In genomic region chr6:109447087-109447486, GRCh38 we compare ENCODE assay signal across 13 cellular contexts. TPM values are rescaled to one million over a fixed set of nuclear protein-coding genes. Genes with fewer than 3 reads are reported as not detected.
A peak's percentile ranks its signal among the peaks of the same experiment; 100 is the strongest.
DNase-seq lines count a peak whose midpoint lies in the region; ATAC-seq, FAIRE-seq and TF ChIP-seq lines count a peak whose summit lies in the region.
"Had no signal": no experiment of that assay in that cellular context is flagged by ENCODE, and none has a peak within 500 bp of the region (broad histone marks: within the 10 kb centered on the region; RNA-seq: fewer than 3 reads in every experiment).

No MANE protein-coding gene starts in this region.

- no peaks in the 10 kb centered on the region for H4K20me1 ChIP-seq in HepG2 (ENCODE audit: insufficient read depth, low read length)

- no peak overlapping the region for H3K4me3 ChIP-seq in HepG2 (replicated peaks in 1 of 3; ENCODE audit: insufficient read depth in 1 of 3, low read depth in 2 of 3, low read length in 3 of 3)
- H3K4me3 ChIP-seq in right lobe of liver, result no peak overlapping the region
- no peak overlapping the region for H3K4me3 ChIP-seq in naive thymus-derived CD4-positive, alpha-beta T cell (ENCODE audit: low read length)
- H3K4me3 ChIP-seq: A549, PC-9 had no signal

- H3K27ac ChIP-seq in HepG2 (ENCODE audit: extremely low read length, insufficient read depth, low read length), result no peak overlapping the region
- no peak overlapping the region for H3K27ac ChIP-seq in right lobe of liver
- no peak overlapping the region for H3K27ac ChIP-seq in naive thymus-derived CD4-positive, alpha-beta T cell (ENCODE audit: low read depth, low read length)
- H3K27ac ChIP-seq: A549, PC-9 had no signal

- intact Hi-C loops in HepG2 (cut with micrococcal nuclease; ENCODE audit: unreplicated experiment) (no loop called here), right lobe of liver (cut with DNase I) (no loop called here)
- intact Hi-C loops in naive thymus-derived CD4-positive, alpha-beta T cell (cut with micrococcal nuclease), result loop anchor here in 1 of 2 donors (10.0 kb wide), 1 partner anchor 1428 kb away; the partner anchor contains the start of gene AMD1

- H3K9me3 ChIP-seq in HepG2 (ENCODE audit: low read length) (no peaks in the 10 kb centered on the region), right lobe of liver (no peaks in the 10 kb centered on the region)
- no peaks in the 10 kb centered on the region for H3K9me3 ChIP-seq in naive thymus-derived CD4-positive, alpha-beta T cell (ENCODE audit: control insufficient read depth in 2 of 3, low read length in 3 of 3)
- H3K9me3 ChIP-seq: A549 had no signal

- no peak overlapping the region for H3K9ac ChIP-seq in HepG2 (ENCODE audit: insufficient read depth, low read depth, low read length)

- in situ Hi-C loops in HepG2 (cut with HindIII; ENCODE audit: extremely low pct_ligation_motif_present, low pct_unique_long_range_greater_than_20kb), result no loop called here

- POLR2A ChIA-PET in HepG2 (lab: Yijun Ruan, JAX), result interaction anchor here (1.0 kb wide), 1 partner anchor 63 kb away, joined by 3 read pairs; no protein-coding TSS in a partner anchor
- POLR2A ChIA-PET in naive thymus-derived CD4-positive, alpha-beta T cell (lab: Charles Lee), result interaction anchor here (1.2 to 2.2 kb wide), 4 partner anchors 9 to 64 kb away, joined by 4 to 8 read pairs (median 4); partner anchors contain the start of genes CD164 and MICAL1

- peaks cover 28 to 55% (median 47%) of the 10 kb centered on the region in 7 donors for H3K4me1 Mint-ChIP-seq in naive thymus-derived CD4-positive, alpha-beta T cell

- H2AFZ ChIP-seq in HepG2 (ENCODE audit: low read length), result no peak overlapping the region
- H2AFZ ChIP-seq: PC-9 had no signal

- no peaks in the 10 kb centered on the region for H3K79me2 ChIP-seq in HepG2 (ENCODE audit: insufficient read depth, low read length)

- H3K36me3 ChIP-seq in HepG2 (replicated peaks in 1 of 2; ENCODE audit: control insufficient read depth in 1 of 2, insufficient read depth in 2 of 2, low read length in 2 of 2) (peaks cover 2 to 10% of the 10 kb centered on the region in 2 experiments; a peak in 3 of 5 replicates), right lobe of liver (no peaks in the 10 kb centered on the region)
- peaks cover 4 to 65% (median 7%) of the 10 kb centered on the region in 3 experiments for H3K36me3 ChIP-seq in naive thymus-derived CD4-positive, alpha-beta T cell (ENCODE audit: control insufficient read depth in 2 of 3, insufficient read depth in 3 of 3, low read length in 3 of 3)

- no TSS peak for BruUV-seq in HepG2 (replicated peaks; lab: Mats Ljungman, UMichigan)

- no peak for DNase-seq in HepG2 (ENCODE audit: low spot score)
- DNase-seq in right lobe of liver, result no peak
- DNase-seq in naive thymus-derived CD4-positive, alpha-beta T cell, result no peak
- no peak for DNase-seq in effector CD4-positive, alpha-beta T cell
- DNase-seq in foreskin melanocyte, result no peak
- DNase-seq: NCI-H1105 treated with DMSO at 0.1 percent for 48 hours, NCI-H187, NCI-H446, NCI-H774, PC-9 had no signal

- H3K27me3 Mint-ChIP-seq in naive thymus-derived CD4-positive, alpha-beta T cell, result no peaks in the 10 kb centered on the region

- TF ChIP-seq EP300 in HepG2 (IDR thresholded peaks at IDR 0.05; ENCODE audit: low read depth in 2 of 2, low read length in 2 of 2) (no peak), HepG2 (CRISPR knock-in tag; IDR thresholded peaks at IDR 0.05; ENCODE audit: borderline replicate concordance) (no peak)

- TF ChIP-seq POLR2A in HepG2 (IDR thresholded peaks at IDR 0.05; ENCODE audit: insufficient read depth in 1 of 2, low read depth in 2 of 2, low read length in 2 of 2) (no peak), right lobe of liver (IDR thresholded peaks at IDR 0.05) (no peak)

- TF ChIP-seq RAD21 in HepG2 (CRISPR knock-in tag; IDR thresholded peaks at IDR 0.05), result no peak

- TF ChIP-seq CTCF in HepG2 (CRISPR knock-in tag; IDR thresholded peaks at IDR 0.05) (no peak), right lobe of liver (IDR thresholded peaks at IDR 0.05) (no peak)

- no peak overlapping the region for H3K4me2 ChIP-seq in HepG2 (ENCODE audit: low read depth, low read length)
- H3K4me2 ChIP-seq: A549, PC-9 had no signal

- H3K27ac Mint-ChIP-seq in naive thymus-derived CD4-positive, alpha-beta T cell, result peak overlapping the region in 6 of 9 donors; percentile 21 to 84 (median 50)

- CTCF ChIA-PET in HepG2 (lab: Yijun Ruan, JAX; ENCODE audit: low intra/inter-chr PET ratio, low total read pairs), result no interaction called here
- CTCF ChIA-PET in naive thymus-derived CD4-positive, alpha-beta T cell (lab: Charles Lee), result no interaction called here

- ATAC-seq in HepG2 (no peak), right lobe of liver (no peak), HG03457 (IDR thresholded peaks at IDR 0.05; ENCODE audit: unreplicated experiment) (no peak)
- ATAC-seq in naive thymus-derived CD4-positive, alpha-beta T cell, result no peak

- H3K4me1 ChIP-seq in HepG2 (ENCODE audit: insufficient read depth, low read length) (peaks cover 6% of the 10 kb centered on the region), right lobe of liver (no peaks in the 10 kb centered on the region)
- peaks cover 18% of the 10 kb centered on the region in 2 donors for H3K4me1 ChIP-seq in naive thymus-derived CD4-positive, alpha-beta T cell (ENCODE audit: control insufficient read depth in 2 of 2, insufficient read depth in 2 of 2, low read length in 2 of 2)

- H3K36me3 Mint-ChIP-seq in naive thymus-derived CD4-positive, alpha-beta T cell, result peaks cover 0 to 38% (median 0%) of the 10 kb centered on the region in 5 donors

- no peak for FAIRE-seq in HepG2 (lab: Jason Lieb, UNC)
- FAIRE-seq: A549, H54 had no signal

- H3K4me3 Mint-ChIP-seq in naive thymus-derived CD4-positive, alpha-beta T cell, result no peak overlapping the region

- no peaks in the 10 kb centered on the region for H3K27me3 ChIP-seq in HepG2 (ENCODE audit: control insufficient read depth in 1 of 2, insufficient read depth in 2 of 2, low read length in 2 of 2)
- no peaks in the 10 kb centered on the region for H3K27me3 ChIP-seq in right lobe of liver
- no peaks in the 10 kb centered on the region for H3K27me3 ChIP-seq in naive thymus-derived CD4-positive, alpha-beta T cell (ENCODE audit: control insufficient read depth in 2 of 2, insufficient read depth in 2 of 2, low read length in 2 of 2)

- WGBS in HepG2 (ENCODE audit: low lambda C conversion rate), result 92% methylated on average over 6 of the region's 10 CpGs
- WGBS in right lobe of liver (ENCODE audit: insufficient coverage, low coverage, low lambda C conversion rate, missing lambda C conversion rate), result 47% methylated on average over 3 of the region's 10 CpGs

- no peaks in the 10 kb centered on the region for H3K9me3 Mint-ChIP-seq in naive thymus-derived CD4-positive, alpha-beta T cell

RNA-seq across cellular contexts. Expression of gene SMPD2, which starts 6.6 kb away (rescaled TPM):
- total RNA-seq in HepG2 (2016; rRNA removed; fragmentation: Illumina TruSeq; extraction: Trizol), result 6.7 and 10.6 TPM in 2 replicates
- 4.6 and 5.2 TPM in 2 replicates for total RNA-seq in HepG2 (2016; cell fraction: cytosol; rRNA removed; fragmentation: Illumina TruSeq; extraction: Trizol; ENCODE audit: low read depth)
- total RNA-seq in HepG2 (2016; cell fraction: insoluble cytoplasmic fraction; rRNA removed; fragmentation: Illumina TruSeq; extraction: Trizol), result 7.4 and 12.3 TPM in 2 replicates
- total RNA-seq in HepG2 (2016; cell fraction: membrane; rRNA removed; fragmentation: Illumina TruSeq; extraction: Trizol), result 8.5 and 8.7 TPM in 2 replicates
- total RNA-seq in HepG2 (2016; cell fraction: nucleus; rRNA removed; fragmentation: Illumina TruSeq; extraction: Trizol), result 12.1 and 13.9 TPM in 2 replicates
- polyA plus RNA-seq in HepG2 (2011; rRNA removed), result 5.9 and 6.9 TPM in 2 replicates
- polyA plus RNA-seq in HepG2 (2011; cell fraction: cytosol; rRNA removed), result 5.0 and 5.8 TPM in 2 replicates
- polyA plus RNA-seq in HepG2 (2011; cell fraction: nucleus; rRNA removed), result 15.0 and 17.9 TPM in 2 replicates
- polyA plus RNA-seq in HepG2 (2012), result 2.4 and 4.1 TPM in 2 replicates
- polyA plus RNA-seq in HepG2 (2016; cell fraction: cytosol; fragmentation: Illumina TruSeq; extraction: Trizol; ENCODE audit: low read depth), result 5.7 and 6.5 TPM in 2 replicates
- polyA plus RNA-seq in HepG2 (2016; cell fraction: insoluble cytoplasmic fraction; fragmentation: Illumina TruSeq; extraction: Trizol; ENCODE audit: low read depth), result 7.1 and 7.3 TPM in 2 replicates
- polyA plus RNA-seq in HepG2 (2016; cell fraction: membrane; fragmentation: Illumina TruSeq; extraction: Trizol; ENCODE audit: low read depth), result 5.9 and 8.0 TPM in 2 replicates
- polyA plus RNA-seq in HepG2 (2016; cell fraction: nucleus; fragmentation: Illumina TruSeq; extraction: Trizol; ENCODE audit: insufficient read depth, low read depth), result 13.1 and 18.5 TPM in 2 replicates
- 8.7 and 50.0 TPM in 2 replicates for polyA minus RNA-seq in HepG2 (2011; rRNA and poly(A)+ RNA removed; ENCODE audit: low replicate concordance)
- 1.8 and 3.3 TPM in 2 replicates for polyA minus RNA-seq in HepG2 (2011; cell fraction: cytosol; rRNA and poly(A)+ RNA removed)
- polyA minus RNA-seq in HepG2 (2011; cell fraction: nucleus; rRNA and poly(A)+ RNA removed), result 15.7 and 21.8 TPM in 2 replicates
- 1 to 10 TPM; 3.2 to 7.7 (median 4.0) TPM for total RNA-seq in right lobe of liver
- 10 to 100 TPM; 16.9 to 33.7 (median 19.6) TPM for total RNA-seq in naive thymus-derived CD4-positive, alpha-beta T cell
- 1 to 10 TPM; 5.7 to 9.5 TPM for polyA plus RNA-seq in naive thymus-derived CD4-positive, alpha-beta T cell

RNA-seq across cellular contexts. Expression of gene PPIL6, which starts 6.7 kb away (rescaled TPM):
- 0.22 TPM in 1 of 2 replicates, not detected in the other for total RNA-seq in HepG2 (2016; rRNA removed; fragmentation: Illumina TruSeq; extraction: Trizol)
- total RNA-seq in HepG2 (2016; cell fraction: cytosol; rRNA removed; fragmentation: Illumina TruSeq; extraction: Trizol; ENCODE audit: low read depth), result not detected in 2 replicates
- 0.16 and 0.48 TPM in 2 replicates for total RNA-seq in HepG2 (2016; cell fraction: insoluble cytoplasmic fraction; rRNA removed; fragmentation: Illumina TruSeq; extraction: Trizol)
- total RNA-seq in HepG2 (2016; cell fraction: membrane; rRNA removed; fragmentation: Illumina TruSeq; extraction: Trizol), result 0.19 TPM in 1 of 2 replicates, not detected in the other
- not detected in 2 replicates for total RNA-seq in HepG2 (2016; cell fraction: nucleus; rRNA removed; fragmentation: Illumina TruSeq; extraction: Trizol)
- 0.01 and 0.46 TPM in 2 replicates for polyA plus RNA-seq in HepG2 (2011; rRNA removed)
- 0.05 and 0.12 TPM in 2 replicates for polyA plus RNA-seq in HepG2 (2011; cell fraction: cytosol; rRNA removed)
- not detected in 2 replicates for polyA plus RNA-seq in HepG2 (2011; cell fraction: nucleus; rRNA removed)
- polyA plus RNA-seq in HepG2 (2012), result 0.11 TPM in 1 of 2 replicates, not detected in the other
- polyA plus RNA-seq in HepG2 (2016; cell fraction: cytosol; fragmentation: Illumina TruSeq; extraction: Trizol; ENCODE audit: low read depth), result 0.31 TPM in 1 of 2 replicates, not detected in the other
- polyA plus RNA-seq in HepG2 (2016; cell fraction: insoluble cytoplasmic fraction; fragmentation: Illumina TruSeq; extraction: Trizol; ENCODE audit: low read depth), result not detected in 2 replicates
- polyA plus RNA-seq in HepG2 (2016; cell fraction: membrane; fragmentation: Illumina TruSeq; extraction: Trizol; ENCODE audit: low read depth), result 0.13 TPM in 1 of 2 replicates, not detected in the other
- polyA plus RNA-seq in HepG2 (2016; cell fraction: nucleus; fragmentation: Illumina TruSeq; extraction: Trizol; ENCODE audit: insufficient read depth, low read depth), result not detected in 2 replicates
- 0.87 TPM in 1 of 2 replicates, not detected in the other for polyA minus RNA-seq in HepG2 (2011; rRNA and poly(A)+ RNA removed; ENCODE audit: low replicate concordance)
- not detected in 2 replicates for polyA minus RNA-seq in HepG2 (2011; cell fraction: cytosol; rRNA and poly(A)+ RNA removed)
- not detected in 2 replicates for polyA minus RNA-seq in HepG2 (2011; cell fraction: nucleus; rRNA and poly(A)+ RNA removed)
- total RNA-seq in right lobe of liver, result under 1 TPM in 4 of 6 experiments, not detected in 2; 0.12 to 0.42 (median 0.33) TPM
- 1 to 10 TPM in 1 of 5 experiments, under 1 TPM in 3, not detected in 1; 0.13 to 1.9 (median 0.40) TPM for total RNA-seq in naive thymus-derived CD4-positive, alpha-beta T cell
- under 1 TPM; 0.44 to 0.71 TPM for polyA plus RNA-seq in naive thymus-derived CD4-positive, alpha-beta T cell

RNA-seq across cellular contexts. Expression of gene MICAL1, which starts 8.5 kb away (rescaled TPM):
- total RNA-seq in HepG2 (2016; rRNA removed; fragmentation: Illumina TruSeq; extraction: Trizol) (1.9 and 6.9 TPM in 2 replicates), right lobe of liver (10 to 100 TPM in 2 of 6 experiments, 1 to 10 TPM in 4; 1.4 to 11.7 (median 5.2) TPM)
- total RNA-seq in HepG2 (2016; cell fraction: cytosol; rRNA removed; fragmentation: Illumina TruSeq; extraction: Trizol; ENCODE audit: low read depth), result 1.1 and 2.9 TPM in 2 replicates
- 2.2 and 7.5 TPM in 2 replicates for total RNA-seq in HepG2 (2016; cell fraction: insoluble cytoplasmic fraction; rRNA removed; fragmentation: Illumina TruSeq; extraction: Trizol)
- 0.87 and 1.4 TPM in 2 replicates for total RNA-seq in HepG2 (2016; cell fraction: membrane; rRNA removed; fragmentation: Illumina TruSeq; extraction: Trizol)
- 10.6 and 12.0 TPM in 2 replicates for total RNA-seq in HepG2 (2016; cell fraction: nucleus; rRNA removed; fragmentation: Illumina TruSeq; extraction: Trizol)
- 39.0 and 48.0 TPM in 2 replicates for polyA plus RNA-seq in HepG2 (2011; rRNA removed)
- polyA plus RNA-seq in HepG2 (2011; cell fraction: cytosol; rRNA removed), result 6.7 and 9.8 TPM in 2 replicates
- polyA plus RNA-seq in HepG2 (2011; cell fraction: nucleus; rRNA removed), result 432 and 521 TPM in 2 replicates
- 10.5 and 18.1 TPM in 2 replicates for polyA plus RNA-seq in HepG2 (2012)
- polyA plus RNA-seq in HepG2 (2016; cell fraction: cytosol; fragmentation: Illumina TruSeq; extraction: Trizol; ENCODE audit: low read depth), result 0.25 and 0.36 TPM in 2 replicates
- polyA plus RNA-seq in HepG2 (2016; cell fraction: insoluble cytoplasmic fraction; fragmentation: Illumina TruSeq; extraction: Trizol; ENCODE audit: low read depth), result 2.0 and 2.3 TPM in 2 replicates
- 0.81 and 0.95 TPM in 2 replicates for polyA plus RNA-seq in HepG2 (2016; cell fraction: membrane; fragmentation: Illumina TruSeq; extraction: Trizol; ENCODE audit: low read depth)
- polyA plus RNA-seq in HepG2 (2016; cell fraction: nucleus; fragmentation: Illumina TruSeq; extraction: Trizol; ENCODE audit: insufficient read depth, low read depth), result 40.3 and 54.1 TPM in 2 replicates
- 6.9 and 18.4 TPM in 2 replicates for polyA minus RNA-seq in HepG2 (2011; rRNA and poly(A)+ RNA removed; ENCODE audit: low replicate concordance)
- 4.7 and 5.5 TPM in 2 replicates for polyA minus RNA-seq in HepG2 (2011; cell fraction: cytosol; rRNA and poly(A)+ RNA removed)
- 36.2 and 38.4 TPM in 2 replicates for polyA minus RNA-seq in HepG2 (2011; cell fraction: nucleus; rRNA and poly(A)+ RNA removed)
- 100 to 1,000 TPM in 2 of 5 experiments, 10 to 100 TPM in 3; 61.4 to 125 (median 78.7) TPM for total RNA-seq in naive thymus-derived CD4-positive, alpha-beta T cell
- 10 to 100 TPM; 18.3 to 22.6 TPM for polyA plus RNA-seq in naive thymus-derived CD4-positive, alpha-beta T cell

RNA-seq across cellular contexts. Expression of gene ZBTB24, which starts 35.9 kb away (rescaled TPM):
- 6.2 and 8.7 TPM in 2 replicates for total RNA-seq in HepG2 (2016; rRNA removed; fragmentation: Illumina TruSeq; extraction: Trizol)
- total RNA-seq in HepG2 (2016; cell fraction: cytosol; rRNA removed; fragmentation: Illumina TruSeq; extraction: Trizol; ENCODE audit: low read depth), result 1.1 and 1.2 TPM in 2 replicates
- 6.7 and 8.3 TPM in 2 replicates for total RNA-seq in HepG2 (2016; cell fraction: insoluble cytoplasmic fraction; rRNA removed; fragmentation: Illumina TruSeq; extraction: Trizol)
- 4.0 and 4.6 TPM in 2 replicates for total RNA-seq in HepG2 (2016; cell fraction: membrane; rRNA removed; fragmentation: Illumina TruSeq; extraction: Trizol)
- total RNA-seq in HepG2 (2016; cell fraction: nucleus; rRNA removed; fragmentation: Illumina TruSeq; extraction: Trizol), result 5.4 and 5.8 TPM in 2 replicates
- 1.5 and 1.6 TPM in 2 replicates for polyA plus RNA-seq in HepG2 (2011; rRNA removed)
- 1.0 and 1.4 TPM in 2 replicates for polyA plus RNA-seq in HepG2 (2011; cell fraction: cytosol; rRNA removed)
- 1.5 and 1.7 TPM in 2 replicates for polyA plus RNA-seq in HepG2 (2011; cell fraction: nucleus; rRNA removed)
- 2.3 and 2.8 TPM in 2 replicates for polyA plus RNA-seq in HepG2 (2012)
- 0.88 and 0.89 TPM in 2 replicates for polyA plus RNA-seq in HepG2 (2016; cell fraction: cytosol; fragmentation: Illumina TruSeq; extraction: Trizol; ENCODE audit: low read depth)
- 6.1 and 6.3 TPM in 2 replicates for polyA plus RNA-seq in HepG2 (2016; cell fraction: insoluble cytoplasmic fraction; fragmentation: Illumina TruSeq; extraction: Trizol; ENCODE audit: low read depth)
- 1.9 and 2.0 TPM in 2 replicates for polyA plus RNA-seq in HepG2 (2016; cell fraction: membrane; fragmentation: Illumina TruSeq; extraction: Trizol; ENCODE audit: low read depth)
- 7.1 and 7.4 TPM in 2 replicates for polyA plus RNA-seq in HepG2 (2016; cell fraction: nucleus; fragmentation: Illumina TruSeq; extraction: Trizol; ENCODE audit: insufficient read depth, low read depth)
- polyA minus RNA-seq in HepG2 (2011; rRNA and poly(A)+ RNA removed; ENCODE audit: low replicate concordance), result 1.3 and 9.1 TPM in 2 replicates
- polyA minus RNA-seq in HepG2 (2011; cell fraction: cytosol; rRNA and poly(A)+ RNA removed), result 2.5 and 3.1 TPM in 2 replicates
- 4.1 and 4.4 TPM in 2 replicates for polyA minus RNA-seq in HepG2 (2011; cell fraction: nucleus; rRNA and poly(A)+ RNA removed)
- total RNA-seq in right lobe of liver, result 1 to 10 TPM; 2.4 to 3.6 (median 2.7) TPM
- 10 to 100 TPM; 10.2 to 26.6 (median 23.4) TPM for total RNA-seq in naive thymus-derived CD4-positive, alpha-beta T cell
- polyA plus RNA-seq in naive thymus-derived CD4-positive, alpha-beta T cell, result 1 to 10 TPM; 6.9 to 9.0 TPM

Comparison
In these comparisons a context has a peak if more than half of its experiments do, and no peak if none do; other contexts are left out.
1. RNA of gene MICAL1, which starts 8.5 kb away (total RNA-seq): 61.4 to 125 TPM in naive thymus-derived CD4-positive, alpha-beta T cell; 1.4 to 11.7 TPM in right lobe of liver and 0.87 to 12.0 TPM in HepG2; every median in the first group is over 4 times any median in the second.